ENCODE assay signal across 8 cellular contexts in genomic region chr18:44130365-44130942, GRCh38.
DNase-seq lines count a peak whose midpoint lies in the region; ATAC-seq, FAIRE-seq and TF ChIP-seq lines count a peak whose summit lies in the region.

No MANE protein-coding gene starts in this region.

- no peaks in the 10 kb centered on the region for H3K9me3 Mint-ChIP-seq in activated naive CD8-positive, alpha-beta T cell treated with anti-CD3 and anti-CD28 coated beads, Interleukin-2, amount 50 U/mL, for 24 hours
- no peaks in the 10 kb centered on the region for H3K9me3 Mint-ChIP-seq in activated naive CD8-positive, alpha-beta T cell treated with anti-CD3 and anti-CD28 coated beads for 36 hours

- WGBS in pancreas, 2 donors = 45 to 55% methylated on average over 5 of the region's 5 CpGs

- H3K4me1 ChIP-seq in fibroblast of lung (ENCODE audit: control insufficient read depth, extremely low read depth, insufficient read depth, low read length) (no peaks in the 10 kb centered on the region), pancreas (no peaks in the 10 kb centered on the region)

- H3K9ac ChIP-seq in fibroblast of lung (ENCODE audit: insufficient read depth, low read length) = no peak overlapping the region

- no peaks in the 10 kb centered on the region for H3K36me3 ChIP-seq in fibroblast of lung (ENCODE audit: control insufficient read depth, insufficient read depth, low read length)
- H3K36me3 ChIP-seq in pancreas = no peaks in the 10 kb centered on the region

- ATAC-seq in activated naive CD8-positive, alpha-beta T cell treated with anti-CD3 and anti-CD28 coated beads, Interleukin-2, amount 50 U/mL, for 24 hours = no peak
- ATAC-seq in pancreas (peak in 2 of 4 donors; percentile 40 to 54), GM19467 (IDR thresholded peaks at IDR 0.05; ENCODE audit: unreplicated experiment) (no peak)

- TF ChIP-seq CTCF in fibroblast of lung (conservative IDR thresholded peaks at IDR 0.05 in 1 of 2, IDR thresholded peaks at IDR 0.05 in 1 of 2; ENCODE audit: low read depth in 1 of 2, low read length in 2 of 2) = peak; percentile 73 to 75
- peak in 3 of 4 donors; percentile 20 to 50 (median 28) for TF ChIP-seq CTCF in pancreas (IDR thresholded peaks at IDR 0.05)

- no peaks in the 10 kb centered on the region for H3K79me2 ChIP-seq in fibroblast of lung (ENCODE audit: control insufficient read depth, insufficient read depth, low read length)

- H3K36me3 Mint-ChIP-seq in activated naive CD8-positive, alpha-beta T cell treated with anti-CD3 and anti-CD28 coated beads, Interleukin-2, amount 50 U/mL, for 24 hours (ENCODE audit: low read depth) = no peaks in the 10 kb centered on the region
- H3K36me3 Mint-ChIP-seq in activated naive CD8-positive, alpha-beta T cell treated with anti-CD3 and anti-CD28 coated beads for 36 hours = no peaks in the 10 kb centered on the region

- FAIRE-seq in pancreas (lab: Jason Lieb, UNC) = no peak

- no peaks in the 10 kb centered on the region for H3K27me3 Mint-ChIP-seq in activated naive CD8-positive, alpha-beta T cell treated with anti-CD3 and anti-CD28 coated beads, Interleukin-2, amount 50 U/mL, for 24 hours
- H3K27me3 Mint-ChIP-seq in activated naive CD8-positive, alpha-beta T cell treated with anti-CD3 and anti-CD28 coated beads for 36 hours = no peaks in the 10 kb centered on the region

- intact Hi-C loops in pancreas (cut with DNase I) = no loop called here

- in situ Hi-C loops in KBM-7 (cut with MboI; ENCODE audit: low pct_unique_long_range_greater_than_20kb, low sequenced_read_pairs) = no loop called here

- no peaks in the 10 kb centered on the region for H4K20me1 ChIP-seq in fibroblast of lung (ENCODE audit: control insufficient read depth, extremely low read depth, insufficient read depth, low read length)

- H3K9me3 ChIP-seq in fibroblast of lung (ENCODE audit: control insufficient read depth, insufficient read depth, low read depth, low read length) (no peaks in the 10 kb centered on the region), pancreas (no peaks in the 10 kb centered on the region)

- H3K27me3 ChIP-seq in fibroblast of lung (ENCODE audit: control insufficient read depth, insufficient read depth, low read length) = no peaks in the 10 kb centered on the region
- no peaks in the 10 kb centered on the region for H3K27me3 ChIP-seq in pancreas

- H3K27ac ChIP-seq in fibroblast of lung (ENCODE audit: insufficient read depth, low read length) (no peak overlapping the region), pancreas (no peak overlapping the region)

- H3K27ac Mint-ChIP-seq in activated naive CD8-positive, alpha-beta T cell treated with anti-CD3 and anti-CD28 coated beads, Interleukin-2, amount 50 U/mL, for 24 hours = no peak overlapping the region
- no peak overlapping the region for H3K27ac Mint-ChIP-seq in activated naive CD8-positive, alpha-beta T cell treated with anti-CD3 and anti-CD28 coated beads for 36 hours

- peak; percentile 5 for DNase-seq in activated naive CD8-positive, alpha-beta T cell treated with anti-CD3 and anti-CD28 coated beads, Interleukin-2, amount 50 U/mL, for 24 hours
- DNase-seq in activated naive CD8-positive, alpha-beta T cell treated with anti-CD3 and anti-CD28 coated beads for 36 hours = no peak
- DNase-seq in KBM-7 (peak; percentile 42), RKO (ENCODE audit: low spot score) (peak; percentile 34), fibroblast of lung (ENCODE audit: low read depth in 2 of 2) (peak; percentile 31 to 63), pancreas (peak in 1 of 6 donors; percentile 15), HCEC 1CT (no peak)

- H3K4me3 ChIP-seq in fibroblast of lung (replicated peaks in 1 of 4; ENCODE audit: control extremely low read depth in 1 of 4, insufficient read depth in 1 of 4, low read depth in 3 of 4, low read length in 4 of 4) = no peak overlapping the region
- H3K4me3 ChIP-seq in pancreas = no peak overlapping the region

- H3K4me3 Mint-ChIP-seq in activated naive CD8-positive, alpha-beta T cell treated with anti-CD3 and anti-CD28 coated beads, Interleukin-2, amount 50 U/mL, for 24 hours = no peak overlapping the region
- H3K4me3 Mint-ChIP-seq in activated naive CD8-positive, alpha-beta T cell treated with anti-CD3 and anti-CD28 coated beads for 36 hours = no peak overlapping the region

- H2AFZ ChIP-seq in fibroblast of lung (ENCODE audit: low read length) = no peak overlapping the region

- H3K4me2 ChIP-seq in fibroblast of lung (ENCODE audit: extremely low read depth, insufficient read depth, low read length) = no peak overlapping the region

- H3K4me1 Mint-ChIP-seq in activated naive CD8-positive, alpha-beta T cell treated with anti-CD3 and anti-CD28 coated beads, Interleukin-2, amount 50 U/mL, for 24 hours = peaks cover 4% of the 10 kb centered on the region
- no peaks in the 10 kb centered on the region for H3K4me1 Mint-ChIP-seq in activated naive CD8-positive, alpha-beta T cell treated with anti-CD3 and anti-CD28 coated beads for 36 hours

Comparison
In these comparisons a context has a peak if more than half of its experiments do, and no peak if none do; other contexts are left out.
1. DNase-seq: peak in activated naive CD8-positive, alpha-beta T cell treated with anti-CD3 and anti-CD28 coated beads, Interleukin-2, amount 50 U/mL, for 24 hours (single experiment), KBM-7 (single experiment), RKO (single experiment) and fibroblast of lung (2 of 2); none in activated naive CD8-positive, alpha-beta T cell treated with anti-CD3 and anti-CD28 coated beads for 36 hours (single experiment) and HCEC 1CT (single experiment).